ENCODE assay signal across 8 cellular contexts in the genomic region with DNA sequence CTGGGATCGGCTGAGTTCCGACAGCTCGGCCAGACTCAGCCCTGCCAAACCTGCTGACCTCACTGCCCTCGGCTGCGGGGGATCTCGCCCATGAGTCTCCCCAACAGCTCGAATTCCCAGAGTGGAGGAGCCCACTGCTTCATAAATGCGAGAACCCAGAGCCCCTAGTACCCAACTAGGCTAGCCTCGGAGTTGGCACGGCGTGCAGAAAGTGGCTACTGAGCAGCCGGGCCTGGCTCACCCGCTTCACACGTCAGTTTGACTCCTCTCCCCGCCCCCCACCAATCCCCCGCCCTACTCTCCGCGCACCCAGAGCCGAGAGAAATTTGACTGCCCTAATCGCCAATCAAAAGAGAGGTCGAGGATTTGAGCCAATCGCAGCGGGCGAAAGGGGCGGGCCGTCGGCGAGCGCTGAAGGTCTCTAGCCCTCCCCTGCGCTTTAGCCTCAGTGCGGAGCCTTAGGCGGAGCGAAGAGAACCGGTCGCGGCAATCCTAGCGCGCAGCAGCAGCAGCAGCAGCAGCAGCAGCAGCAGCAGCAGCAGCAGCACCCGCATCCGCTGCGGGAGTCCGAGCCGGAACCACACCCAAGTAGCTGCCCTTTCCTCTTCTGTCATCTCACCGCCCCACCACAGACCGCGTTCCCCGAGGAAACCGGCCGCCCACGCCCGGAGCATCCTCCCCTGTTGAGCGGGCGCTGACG. TPM values are rescaled to one million over a fixed set of nuclear protein-coding genes. Genes with fewer than 3 reads are reported as not detected.
A peak's percentile ranks its signal among the peaks of the same experiment; 100 is the strongest.
DNase-seq lines count a peak whose midpoint lies in the region; TF ChIP-seq lines count a peak whose summit lies in the region.

GLS (plus strand) TSS at position 448 of the 700 bp plus-strand sequence. CDS start 264 bp downstream, outside the sequence.

- H3K27me3 ChIP-seq in effector memory CD4-positive, alpha-beta T cell (replicated peaks; ENCODE audit: control insufficient read depth, insufficient read depth, low read length, poor library complexity, severe bottlenecking) = no peaks in the 10 kb centered on the region

- peak; percentile 87 for DNase-seq in CMK (ENCODE audit: low read depth)
- peak; percentile 96 for DNase-seq in GM20000 (ENCODE audit: low spot score)
- peak; percentile 97 for DNase-seq in HT-29 (ENCODE audit: low spot score)
- peak; percentile 96 to 98 for DNase-seq in NOMO-1 (lab: John Stamatoyannopoulos, UW; ENCODE audit: unreplicated experiment in 2 of 2)
- peak; percentile 94 to 95 (median 95) for DNase-seq in effector memory CD4-positive, alpha-beta T cell
- peak; percentile 99 for DNase-seq in medulla oblongata (ENCODE audit: extremely low spot score)
- DNase-seq in stimulated activated CD8-positive, alpha-beta memory T cell treated with anti-CD3 and anti-CD28 coated beads, Interleukin-12 subunit alpha, Interleukin-12 subunit beta, amount 100 ng/mL, for 1 hour (ENCODE audit: low read depth) = peak; percentile 92

- POLR2A ChIA-PET in activated CD8-positive, alpha-beta memory T cell treated with anti-CD3 and anti-CD28 coated beads for 36 hours (lab: Charles Lee) = interaction anchor here (0.6 to 3.0 kb wide), 7 partner anchors 9 to 172 kb away, joined by 3 to 13 read pairs (median 7); no protein-coding TSS in a partner anchor

- peak within 1 kb of the TSS; percentile 94 for H3K27ac ChIP-seq in effector memory CD4-positive, alpha-beta T cell (ENCODE audit: insufficient read depth, low read length, poor library complexity, severe bottlenecking)

- H3K36me3 ChIP-seq in effector memory CD4-positive, alpha-beta T cell (ENCODE audit: control insufficient read depth, insufficient read depth, low read length) = no peaks in the 10 kb centered on the region

- no peaks in the 10 kb centered on the region for H3K9me3 ChIP-seq in effector memory CD4-positive, alpha-beta T cell (ENCODE audit: control insufficient read depth, low read length)

- CTCF ChIA-PET in activated CD8-positive, alpha-beta memory T cell treated with anti-CD3 and anti-CD28 coated beads for 36 hours (lab: Charles Lee) = interaction anchor here (1.0 to 1.3 kb wide), 2 partner anchors 30 to 139 kb away, joined by 4 read pairs; no protein-coding TSS in a partner anchor

- peaks cover 27% of the 10 kb centered on the region for H3K4me1 ChIP-seq in effector memory CD4-positive, alpha-beta T cell (ENCODE audit: control insufficient read depth, insufficient read depth, low read length, poor library complexity, severe bottlenecking)

- TF ChIP-seq CTCF in GM20000 (IDR thresholded peaks at IDR 0.05; ENCODE audit: extremely low read depth, missing control alignments) = no peak

- H3K4me3 ChIP-seq in effector memory CD4-positive, alpha-beta T cell (ENCODE audit: insufficient read depth, low read depth, low read length, poor library complexity, severe bottlenecking) = peak within 1 kb of the TSS; percentile 83

RNA-seq across cellular contexts. Expression of gene GLS, which starts in this region (rescaled TPM):
- 25.2 and 27.7 TPM in 2 replicates for total RNA-seq in HT-29 (2014; rRNA removed; shearing (Covaris generic))
- 100 to 1,000 TPM; 213 to 223 TPM for total RNA-seq in activated CD8-positive, alpha-beta memory T cell treated with anti-CD3 and anti-CD28 coated beads for 36 hours

Comparison
In these comparisons a context has a peak if more than half of its experiments do, and no peak if none do; other contexts are left out.
1. Peak in every context shown above with its lines: DNase-seq, H3K4me3 ChIP-seq and H3K27ac ChIP-seq.